3 cellular contexts compared by ENCODE assay signal in genomic region chr11:18771266-18772035, GRCh38.
TF ChIP-seq lines count a peak whose summit lies in the region.

No MANE protein-coding gene starts in this region.

TF ChIP-seq in SK-N-SH, 30 proteins besides CTCF, POLR2A, EP300 and RAD21:
- TF ChIP-seq MXI1 (IDR thresholded peaks at IDR 0.05; ENCODE audit: low read depth, low read length): no peak
- TF ChIP-seq RFX5 (IDR thresholded peaks at IDR 0.05; ENCODE audit: low read length): no peak
- TF ChIP-seq JUND (IDR thresholded peaks at IDR 0.05): no peak
- no peak for TF ChIP-seq MEF2A (IDR thresholded peaks at IDR 0.05; ENCODE audit: borderline replicate concordance, low read depth)
- peak; percentile 36; the same call in 1 of the 2 replicates for TF ChIP-seq USF1 (IDR thresholded peaks at IDR 0.05; ENCODE audit: borderline replicate concordance, low read depth)
- no peak for TF ChIP-seq IRF3 (IDR thresholded peaks at IDR 0.05; ENCODE audit: low read depth, low read length)
- no peak for TF ChIP-seq GABPA (IDR thresholded peaks at IDR 0.05; ENCODE audit: low read depth)

TF ChIP-seq in SK-N-SH treated with all-trans-retinoic acid at 6 μM for 48 hours, 23 proteins besides CTCF, POLR2A, EP300 and RAD21:
- TF ChIP-seq CSDC2 (CRISPR knock-in tag; IDR thresholded peaks at IDR 0.05): no peak
- TF ChIP-seq TCF4 (CRISPR knock-in tag; IDR thresholded peaks at IDR 0.05; ENCODE audit: borderline replicate concordance): no peak
- no peak for TF ChIP-seq GLIS3 (CRISPR knock-in tag; IDR thresholded peaks at IDR 0.05)
- TF ChIP-seq BACH2 (CRISPR knock-in tag; IDR thresholded peaks at IDR 0.05; ENCODE audit: borderline replicate concordance): no peak
- TF ChIP-seq POU6F1 (CRISPR knock-in tag; IDR thresholded peaks at IDR 0.05; ENCODE audit: borderline replicate concordance, low read depth): no peak
- TF ChIP-seq PPARA (CRISPR knock-in tag; IDR thresholded peaks at IDR 0.05; ENCODE audit: borderline replicate concordance): no peak
- no peak for TF ChIP-seq PATZ1 (CRISPR knock-in tag; IDR thresholded peaks at IDR 0.05; ENCODE audit: borderline replicate concordance)
- TF ChIP-seq ZNF565 (CRISPR knock-in tag; conservative IDR thresholded peaks at IDR 0.05; ENCODE audit: low read depth): no peak
- no peak for TF ChIP-seq OSR1 (CRISPR knock-in tag; IDR thresholded peaks at IDR 0.05)

TF ChIP-seq in K562, 482 proteins besides CTCF, POLR2A, EP300 and RAD21:
- TF ChIP-seq GABPA (tag; conservative IDR thresholded peaks at IDR 0.05; ENCODE audit: low read depth) (no peak), USF2 (CRISPR knock-in tag; IDR thresholded peaks at IDR 0.05) (0 out of 2 replicates have a peak, but pooled peaks have one; percentile 11), ZNF263 (CRISPR knock-in tag; IDR thresholded peaks at IDR 0.05; ENCODE audit: borderline replicate concordance) (peak; percentile 27; the same call in 1 of the 2 replicates)
